In the genomic region with DNA sequence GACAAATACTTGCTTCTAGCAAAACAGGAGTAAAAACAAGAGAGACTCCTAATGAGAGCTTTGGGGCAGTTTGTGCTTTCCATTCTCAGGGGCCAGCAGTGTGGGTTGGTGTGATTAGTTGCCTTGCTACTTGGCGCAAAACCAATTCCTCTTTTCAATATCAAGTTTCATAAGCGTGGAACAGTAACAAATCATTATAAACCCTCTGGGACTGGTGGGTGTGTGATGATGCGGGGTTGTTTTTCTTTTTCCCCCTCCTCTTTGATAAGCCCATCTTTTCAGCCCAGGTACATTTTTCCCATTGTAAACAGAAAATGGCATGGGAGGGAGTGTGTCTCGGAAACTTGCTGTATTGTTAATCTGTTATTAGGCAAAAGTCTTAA, we compare ENCODE assay signal across 10 cellular contexts.
DNase-seq lines count a peak whose midpoint lies in the region; ATAC-seq and TF ChIP-seq lines count a peak whose summit lies in the region.
"Had no signal": no experiment of that assay in that cellular context is flagged by ENCODE, and none has a peak within 500 bp of the region (broad histone marks: within the 10 kb centered on the region; RNA-seq: fewer than 3 reads in every experiment).

No MANE protein-coding gene starts in this region.

- no peaks in the 10 kb centered on the region for H3K27me3 Mint-ChIP-seq in stimulated activated memory B cell treated with anti-CD40 and anti-IgM and Interleukin-4, amounts not matched to agents 10 μg/mL and 1 μg/mL and 100 μg/mL, for 72 hours
- no peaks in the 10 kb centered on the region for H3K27me3 Mint-ChIP-seq in activated T-helper 2 cell treated with anti-CD3 and anti-CD28 coated beads, Interferon-gamma antibody, Interleukin-2, Interleukin-4, amounts not matched to agents 10 μg/mL and 5 μg/mL and 100 μg/mL, durations not matched to agents 14 hours and 24 hours and 36 hours (ENCODE audit: low read depth)

- peaks cover 33% of the 10 kb centered on the region for H3K4me1 Mint-ChIP-seq in stimulated activated memory B cell treated with anti-CD40 and anti-IgM and Interleukin-4, amounts not matched to agents 10 μg/mL and 1 μg/mL and 100 μg/mL, for 72 hours
- no peaks in the 10 kb centered on the region for H3K4me1 Mint-ChIP-seq in activated T-helper 2 cell treated with anti-CD3 and anti-CD28 coated beads, Interferon-gamma antibody, Interleukin-2, Interleukin-4, amounts not matched to agents 10 μg/mL and 5 μg/mL and 100 μg/mL, durations not matched to agents 14 hours and 24 hours and 36 hours (ENCODE audit: low read depth)

- ATAC-seq in stimulated activated memory B cell treated with anti-CD40 and anti-IgM and Interleukin-4, amounts not matched to agents 10 μg/mL and 1 μg/mL and 100 μg/mL, for 72 hours, result peak; percentile 86
- ATAC-seq in GM18511 (IDR thresholded peaks at IDR 0.05; ENCODE audit: unreplicated experiment), result no peak

- peak overlapping the region; percentile 57 for H3K27ac Mint-ChIP-seq in stimulated activated memory B cell treated with anti-CD40 and anti-IgM and Interleukin-4, amounts not matched to agents 10 μg/mL and 1 μg/mL and 100 μg/mL, for 72 hours
- H3K27ac Mint-ChIP-seq in activated T-helper 2 cell treated with anti-CD3 and anti-CD28 coated beads, Interferon-gamma antibody, Interleukin-2, Interleukin-4, amounts not matched to agents 10 μg/mL and 5 μg/mL and 100 μg/mL, durations not matched to agents 14 hours and 24 hours and 36 hours, result no peak overlapping the region

- DNase-seq in DMS153 treated with DMSO at 0.1 percent for 48 hours (lab: John Stamatoyannopoulos, UW; ENCODE audit: unreplicated experiment) (peak; percentile 39), DMS153 (lab: John Stamatoyannopoulos, UW) (no peak), NCI-H82 (lab: John Stamatoyannopoulos, UW) (peak; percentile 79), fibroblast of pulmonary artery (ENCODE audit: low read depth) (peak; percentile 59), HuH-7.5 (ENCODE audit: low spot score) (no peak)
- no peak for DNase-seq in activated T-helper 2 cell treated with anti-CD3 and anti-CD28 coated beads, Interferon-gamma antibody, Interleukin-2, Interleukin-4, amounts not matched to agents 10 μg/mL and 5 μg/mL and 100 μg/mL, durations not matched to agents 14 hours and 24 hours and 36 hours (ENCODE audit: low spot score)
- DNase-seq: amniotic stem cell, transverse colon had no signal

- H3K9me3 Mint-ChIP-seq in stimulated activated memory B cell treated with anti-CD40 and anti-IgM and Interleukin-4, amounts not matched to agents 10 μg/mL and 1 μg/mL and 100 μg/mL, for 72 hours, result no peaks in the 10 kb centered on the region
- H3K9me3 Mint-ChIP-seq in activated T-helper 2 cell treated with anti-CD3 and anti-CD28 coated beads, Interferon-gamma antibody, Interleukin-2, Interleukin-4, amounts not matched to agents 10 μg/mL and 5 μg/mL and 100 μg/mL, durations not matched to agents 14 hours and 24 hours and 36 hours, result no peaks in the 10 kb centered on the region

- no peak for TF ChIP-seq CTCF in fibroblast of pulmonary artery (IDR thresholded peaks at IDR 0.05; ENCODE audit: low read length, missing control alignments)

- intact Hi-C loops in activated T-helper 2 cell treated with anti-CD3 and anti-CD28 coated beads, Interferon-gamma antibody, Interleukin-2, Interleukin-4, amounts not matched to agents 10 μg/mL and 5 μg/mL and 100 μg/mL, durations not matched to agents 14 hours and 24 hours and 36 hours (cut with micrococcal nuclease), result no loop called here

- peak overlapping the region; percentile 41 for H3K4me3 ChIP-seq in fibroblast of pulmonary artery (replicated peaks; ENCODE audit: low read depth, low read length)

- H3K36me3 Mint-ChIP-seq in stimulated activated memory B cell treated with anti-CD40 and anti-IgM and Interleukin-4, amounts not matched to agents 10 μg/mL and 1 μg/mL and 100 μg/mL, for 72 hours, result peaks cover 5% of the 10 kb centered on the region
- H3K36me3 Mint-ChIP-seq in activated T-helper 2 cell treated with anti-CD3 and anti-CD28 coated beads, Interferon-gamma antibody, Interleukin-2, Interleukin-4, amounts not matched to agents 10 μg/mL and 5 μg/mL and 100 μg/mL, durations not matched to agents 14 hours and 24 hours and 36 hours (ENCODE audit: low read depth), result no peaks in the 10 kb centered on the region

- no peak overlapping the region for H3K4me3 Mint-ChIP-seq in stimulated activated memory B cell treated with anti-CD40 and anti-IgM and Interleukin-4, amounts not matched to agents 10 μg/mL and 1 μg/mL and 100 μg/mL, for 72 hours
- H3K4me3 Mint-ChIP-seq in activated T-helper 2 cell treated with anti-CD3 and anti-CD28 coated beads, Interferon-gamma antibody, Interleukin-2, Interleukin-4, amounts not matched to agents 10 μg/mL and 5 μg/mL and 100 μg/mL, durations not matched to agents 14 hours and 24 hours and 36 hours (ENCODE audit: low read depth), result no peak overlapping the region

Comparison
In these comparisons a context has a peak if more than half of its experiments do, and no peak if none do; other contexts are left out.
1. DNase-seq: peak in DMS153 treated with DMSO at 0.1 percent for 48 hours (single experiment), NCI-H82 (single experiment) and fibroblast of pulmonary artery (single experiment); none in DMS153 (single experiment), HuH-7.5 (single experiment) and activated T-helper 2 cell treated with anti-CD3 and anti-CD28 coated beads, Interferon-gamma antibody, Interleukin-2, Interleukin-4, amounts not matched to agents 10 μg/mL and 5 μg/mL and 100 μg/mL, durations not matched to agents 14 hours and 24 hours and 36 hours (single experiment).